Comparison of ENCODE assay signal across 8 cellular contexts in the genomic region with DNA sequence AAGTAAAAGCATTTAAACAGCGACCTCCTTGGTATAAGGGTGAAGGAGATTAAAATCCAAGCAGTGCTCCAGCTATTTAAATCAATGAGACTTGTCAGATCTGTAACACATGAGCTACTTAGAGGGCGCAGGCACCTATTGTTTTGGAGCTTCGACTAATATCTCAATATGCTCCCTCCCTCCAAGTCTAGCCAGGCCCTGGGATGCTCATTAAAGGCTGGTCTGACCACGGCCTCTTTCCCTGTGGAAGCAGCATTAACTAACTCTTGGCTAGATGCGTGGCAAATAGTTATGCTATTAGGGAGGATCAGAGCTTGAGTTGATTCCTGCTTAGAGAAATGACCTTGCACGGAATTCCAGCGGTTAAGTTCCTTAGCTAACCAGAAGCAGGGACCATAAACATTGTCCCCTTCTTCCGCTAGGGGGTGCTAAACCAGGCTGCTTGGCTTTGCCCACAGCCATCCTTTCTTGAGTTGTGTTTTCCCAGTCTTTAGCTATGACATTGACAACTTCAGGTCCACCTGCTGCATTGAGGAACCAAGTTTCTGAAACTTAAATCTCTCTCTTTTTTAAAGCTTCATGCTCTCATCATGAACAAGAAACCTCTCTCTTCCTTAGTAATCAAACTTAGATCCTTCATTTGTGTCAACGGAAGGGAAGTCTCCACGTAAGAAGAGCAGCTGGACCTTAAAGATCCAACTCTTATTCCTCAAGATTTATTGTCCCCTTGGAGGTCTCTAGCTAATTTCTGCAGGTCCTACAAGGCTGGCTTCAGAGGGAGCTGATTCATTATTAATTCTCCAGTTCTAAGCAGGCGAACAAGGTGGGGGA.
DNase-seq lines count a peak whose midpoint lies in the region; ATAC-seq and TF ChIP-seq lines count a peak whose summit lies in the region.

No MANE protein-coding gene starts in this region.

- 31 to 52% methylated on average over 11 of the region's 11 CpGs for WGBS in sigmoid colon, 2 donors

- peaks cover 3% of the 10 kb centered on the region for H3K9me3 Mint-ChIP-seq in stimulated activated memory B cell treated with anti-CD40 and anti-IgM and Interleukin-4, amounts not matched to agents 10 μg/mL and 1 μg/mL and 100 μg/mL, for 72 hours

- TF ChIP-seq POLR2A in sigmoid colon (IDR thresholded peaks at IDR 0.05) = no peak

- TF ChIP-seq EP300 in sigmoid colon (IDR thresholded peaks at IDR 0.05) = no peak

- H3K27me3 Mint-ChIP-seq in stimulated activated memory B cell treated with anti-CD40 and anti-IgM and Interleukin-4, amounts not matched to agents 10 μg/mL and 1 μg/mL and 100 μg/mL, for 72 hours = peaks cover 20% of the 10 kb centered on the region

- no peak overlapping the region for H3K27ac ChIP-seq in cardiac muscle cell
- H3K27ac ChIP-seq in sigmoid colon = peak overlapping the region in 2 of 4 donors; percentile 24 to 41

- H3K4me3 Mint-ChIP-seq in stimulated activated memory B cell treated with anti-CD40 and anti-IgM and Interleukin-4, amounts not matched to agents 10 μg/mL and 1 μg/mL and 100 μg/mL, for 72 hours = no peak overlapping the region

- H3K9me3 ChIP-seq in cardiac muscle cell (ENCODE audit: low read depth) = no peaks in the 10 kb centered on the region
- H3K9me3 ChIP-seq in sigmoid colon = peaks cover 0 to 4% (median 0%) of the 10 kb centered on the region in 4 donors

- no peak overlapping the region for H3K27ac Mint-ChIP-seq in stimulated activated memory B cell treated with anti-CD40 and anti-IgM and Interleukin-4, amounts not matched to agents 10 μg/mL and 1 μg/mL and 100 μg/mL, for 72 hours

- H3K27me3 ChIP-seq in cardiac muscle cell (no peaks in the 10 kb centered on the region), sigmoid colon (no peaks in the 10 kb centered on the region)

- ATAC-seq in Right ventricle myocardium inferior (no peak), HG02798 (IDR thresholded peaks at IDR 0.05; ENCODE audit: poor library complexity, unreplicated experiment) (peak; percentile 72)
- ATAC-seq in stimulated activated memory B cell treated with anti-CD40 and anti-IgM and Interleukin-4, amounts not matched to agents 10 μg/mL and 1 μg/mL and 100 μg/mL, for 72 hours = no peak

- no peaks in the 10 kb centered on the region for H3K36me3 Mint-ChIP-seq in stimulated activated memory B cell treated with anti-CD40 and anti-IgM and Interleukin-4, amounts not matched to agents 10 μg/mL and 1 μg/mL and 100 μg/mL, for 72 hours

- no peaks in the 10 kb centered on the region for H3K4me1 Mint-ChIP-seq in stimulated activated memory B cell treated with anti-CD40 and anti-IgM and Interleukin-4, amounts not matched to agents 10 μg/mL and 1 μg/mL and 100 μg/mL, for 72 hours

- H3K4me1 ChIP-seq in cardiac muscle cell (ENCODE audit: low read depth) (no peaks in the 10 kb centered on the region), sigmoid colon (peaks cover 0 to 49% (median 36%) of the 10 kb centered on the region in 4 donors)

- TF ChIP-seq CTCF in cardiac muscle cell (IDR thresholded peaks at IDR 0.05; ENCODE audit: low read depth, low read length) = peak; percentile 88
- TF ChIP-seq CTCF in fibroblast of villous mesenchyme (IDR thresholded peaks at IDR 0.05; ENCODE audit: insufficient read depth, low read depth, low read length) = peak; percentile 75
- peak in 1 of 4 experiments; percentile 36 for TF ChIP-seq CTCF in sigmoid colon (IDR thresholded peaks at IDR 0.05)

- no peak overlapping the region for H3K4me3 ChIP-seq in cardiac muscle cell
- no peak overlapping the region for H3K4me3 ChIP-seq in fibroblast of villous mesenchyme (ENCODE audit: low read depth, low read length)
- H3K4me3 ChIP-seq in sigmoid colon = no peak overlapping the region

- intact Hi-C loops in Right ventricle myocardium inferior (cut with DNase I) (no loop called here), sigmoid colon (cut with DNase I) (no loop called here)

- DNase-seq in cardiac muscle cell (ENCODE audit: low read depth in 1 of 2, low spot score in 1 of 2) (peak; percentile 59 to 63), Right ventricle myocardium inferior (ENCODE audit: missing footprints) (no peak), RPMI8226 (peak; percentile 32), fibroblast of villous mesenchyme (ENCODE audit: low read depth) (peak; percentile 16), sigmoid colon (no peak)
- DNase-seq in stimulated activated CD8-positive, alpha-beta memory T cell treated with anti-CD3 and anti-CD28 coated beads, Interleukin-4, amount 100 ng/mL, for 48 hours = peak; percentile 63

- H3K36me3 ChIP-seq in cardiac muscle cell (no peaks in the 10 kb centered on the region), sigmoid colon (no peaks in the 10 kb centered on the region)

Comparison
In these comparisons a context has a peak if more than half of its experiments do, and no peak if none do; other contexts are left out.
1. DNase-seq: peak in cardiac muscle cell (2 of 2), RPMI8226 (single experiment), fibroblast of villous mesenchyme (single experiment) and stimulated activated CD8-positive, alpha-beta memory T cell treated with anti-CD3 and anti-CD28 coated beads, Interleukin-4, amount 100 ng/mL, for 48 hours (single experiment); none in Right ventricle myocardium inferior (single experiment) and sigmoid colon (single experiment).